ENCODE assay signal across 1 cellular context in the genomic region with DNA sequence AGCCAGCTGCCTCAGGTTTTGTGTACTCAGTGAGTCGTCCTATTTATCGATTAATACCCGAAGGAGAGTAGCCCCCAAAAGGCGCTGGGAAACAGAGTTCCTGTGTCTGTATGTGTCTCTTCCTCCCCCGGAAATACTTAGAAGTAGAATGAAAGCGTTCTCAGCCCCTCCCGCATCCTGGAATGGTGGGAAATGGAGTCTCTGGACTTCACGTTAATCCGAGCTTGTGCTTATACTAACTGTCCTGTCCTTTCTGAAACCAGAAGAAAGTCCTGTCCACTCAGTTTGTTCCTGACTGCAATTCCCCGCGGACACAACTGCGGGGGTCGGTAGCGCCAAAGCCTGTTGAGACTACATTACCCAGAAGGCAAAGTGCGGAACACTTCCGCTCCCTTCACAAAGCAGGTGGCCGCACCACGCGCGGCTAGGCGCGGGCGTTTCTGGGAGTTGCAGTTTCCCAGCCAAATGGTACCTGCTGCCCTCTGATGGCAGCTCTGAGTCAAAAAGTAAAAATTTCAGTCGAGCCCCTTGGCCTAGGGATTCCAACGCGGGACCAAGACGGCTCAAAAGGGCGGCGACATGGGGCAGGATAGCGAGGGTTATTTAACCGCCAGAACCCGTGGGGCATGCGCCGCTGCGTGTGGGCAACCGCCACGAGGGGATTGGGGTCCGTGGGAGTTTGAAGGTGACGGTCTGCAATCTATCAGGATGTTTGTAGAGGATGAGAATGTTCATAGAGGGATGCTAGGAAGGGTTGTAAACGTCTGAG.
TF ChIP-seq lines count a peak whose summit lies in the region.

No MANE protein-coding gene starts in this region.

TF ChIP-seq in K562, 482 proteins besides CTCF, POLR2A, EP300 and RAD21 (continued from another document and continues in another):
- TF ChIP-seq, protein P1, sequence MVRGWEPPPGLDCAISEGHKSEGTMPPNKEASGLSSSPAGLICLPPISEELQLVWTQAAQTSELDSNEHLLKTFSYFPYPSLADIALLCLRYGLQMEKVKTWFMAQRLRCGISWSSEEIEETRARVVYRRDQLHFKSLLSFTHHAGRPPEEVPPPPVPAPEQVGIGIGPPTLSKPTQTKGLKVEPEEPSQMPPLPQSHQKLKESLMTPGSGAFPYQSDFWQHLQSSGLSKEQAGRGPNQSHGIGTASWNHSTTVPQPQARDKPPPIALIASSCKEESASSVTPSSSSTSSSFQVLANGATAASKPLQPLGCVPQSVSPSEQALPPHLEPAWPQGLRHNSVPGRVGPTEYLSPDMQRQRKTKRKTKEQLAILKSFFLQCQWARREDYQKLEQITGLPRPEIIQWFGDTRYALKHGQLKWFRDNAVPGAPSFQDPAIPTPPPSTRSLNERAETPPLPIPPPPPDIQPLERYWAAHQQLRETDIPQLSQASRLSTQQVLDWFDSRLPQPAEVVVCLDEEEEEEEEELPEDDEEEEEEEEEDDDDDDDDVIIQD (CRISPR knock-in tag; IDR thresholded peaks at IDR 0.05), result no peak
- TF ChIP-seq DMBX1 (CRISPR knock-in tag; IDR thresholded peaks at IDR 0.05; ENCODE audit: borderline replicate concordance), result peak; percentile 86; the same call in 1 of the 2 replicates
- peak; percentile 53 for TF ChIP-seq ZNF239 (CRISPR knock-in tag; IDR thresholded peaks at IDR 0.05)
- no peak for TF ChIP-seq TAF7 (tag; IDR thresholded peaks at IDR 0.05)
- no peak for TF ChIP-seq NFIC (IDR thresholded peaks at IDR 0.05)
- TF ChIP-seq HCFC1 (IDR thresholded peaks at IDR 0.05; ENCODE audit: low read depth, low read length), result peak; percentile 99
- TF ChIP-seq, protein P2, sequence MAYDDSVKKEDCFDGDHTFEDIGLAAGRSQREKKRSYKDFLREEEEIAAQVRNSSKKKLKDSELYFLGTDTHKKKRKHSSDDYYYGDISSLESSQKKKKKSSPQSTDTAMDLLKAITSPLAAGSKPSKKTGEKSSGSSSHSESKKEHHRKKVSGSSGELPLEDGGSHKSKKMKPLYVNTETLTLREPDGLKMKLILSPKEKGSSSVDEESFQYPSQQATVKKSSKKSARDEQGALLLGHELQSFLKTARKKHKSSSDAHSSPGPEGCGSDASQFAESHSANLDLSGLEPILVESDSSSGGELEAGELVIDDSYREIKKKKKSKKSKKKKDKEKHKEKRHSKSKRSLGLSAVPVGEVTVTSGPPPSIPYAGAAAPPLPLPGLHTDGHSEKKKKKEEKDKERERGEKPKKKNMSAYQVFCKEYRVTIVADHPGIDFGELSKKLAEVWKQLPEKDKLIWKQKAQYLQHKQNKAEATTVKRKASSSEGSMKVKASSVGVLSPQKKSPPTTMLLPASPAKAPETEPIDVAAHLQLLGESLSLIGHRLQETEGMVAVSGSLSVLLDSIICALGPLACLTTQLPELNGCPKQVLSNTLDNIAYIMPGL (CRISPR knock-in tag; IDR thresholded peaks at IDR 0.05), result peak; percentile 37; the same call in 1 of the 2 replicates
- no peak for TF ChIP-seq U2AF1 (optimal IDR thresholded peaks at IDR 0.05; ENCODE audit: low read depth, low read length)
- 0 out of 2 replicates have a peak, but pooled peaks have one; percentile 25 for TF ChIP-seq HIVEP1 (CRISPR knock-in tag; IDR thresholded peaks at IDR 0.05)
- TF ChIP-seq SMAD1 (IDR thresholded peaks at IDR 0.05; ENCODE audit: low read depth, low read length, partially characterized antibody), result peak; percentile 45
- no peak for TF ChIP-seq PCBP2 (IDR thresholded peaks at IDR 0.05; ENCODE audit: low read depth, low read length, poor library complexity, severe bottlenecking)
- TF ChIP-seq, protein P3, sequence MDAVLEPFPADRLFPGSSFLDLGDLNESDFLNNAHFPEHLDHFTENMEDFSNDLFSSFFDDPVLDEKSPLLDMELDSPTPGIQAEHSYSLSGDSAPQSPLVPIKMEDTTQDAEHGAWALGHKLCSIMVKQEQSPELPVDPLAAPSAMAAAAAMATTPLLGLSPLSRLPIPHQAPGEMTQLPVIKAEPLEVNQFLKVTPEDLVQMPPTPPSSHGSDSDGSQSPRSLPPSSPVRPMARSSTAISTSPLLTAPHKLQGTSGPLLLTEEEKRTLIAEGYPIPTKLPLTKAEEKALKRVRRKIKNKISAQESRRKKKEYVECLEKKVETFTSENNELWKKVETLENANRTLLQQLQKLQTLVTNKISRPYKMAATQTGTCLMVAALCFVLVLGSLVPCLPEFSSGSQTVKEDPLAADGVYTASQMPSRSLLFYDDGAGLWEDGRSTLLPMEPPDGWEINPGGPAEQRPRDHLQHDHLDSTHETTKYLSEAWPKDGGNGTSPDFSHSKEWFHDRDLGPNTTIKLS (IDR thresholded peaks at IDR 0.05; ENCODE audit: borderline replicate concordance, low read depth), result peak; percentile 94
- no peak for TF ChIP-seq CAMTA2 (CRISPR knock-in tag; conservative IDR thresholded peaks at IDR 0.05)
- no peak for TF ChIP-seq PHF21A (IDR thresholded peaks at IDR 0.05; ENCODE audit: borderline replicate concordance, low read depth)
- TF ChIP-seq CBFA2T2 (conservative IDR thresholded peaks at IDR 0.05), result peak; percentile 64
- no peak for TF ChIP-seq GATAD2A (IDR thresholded peaks at IDR 0.05)
- TF ChIP-seq, protein P4, sequence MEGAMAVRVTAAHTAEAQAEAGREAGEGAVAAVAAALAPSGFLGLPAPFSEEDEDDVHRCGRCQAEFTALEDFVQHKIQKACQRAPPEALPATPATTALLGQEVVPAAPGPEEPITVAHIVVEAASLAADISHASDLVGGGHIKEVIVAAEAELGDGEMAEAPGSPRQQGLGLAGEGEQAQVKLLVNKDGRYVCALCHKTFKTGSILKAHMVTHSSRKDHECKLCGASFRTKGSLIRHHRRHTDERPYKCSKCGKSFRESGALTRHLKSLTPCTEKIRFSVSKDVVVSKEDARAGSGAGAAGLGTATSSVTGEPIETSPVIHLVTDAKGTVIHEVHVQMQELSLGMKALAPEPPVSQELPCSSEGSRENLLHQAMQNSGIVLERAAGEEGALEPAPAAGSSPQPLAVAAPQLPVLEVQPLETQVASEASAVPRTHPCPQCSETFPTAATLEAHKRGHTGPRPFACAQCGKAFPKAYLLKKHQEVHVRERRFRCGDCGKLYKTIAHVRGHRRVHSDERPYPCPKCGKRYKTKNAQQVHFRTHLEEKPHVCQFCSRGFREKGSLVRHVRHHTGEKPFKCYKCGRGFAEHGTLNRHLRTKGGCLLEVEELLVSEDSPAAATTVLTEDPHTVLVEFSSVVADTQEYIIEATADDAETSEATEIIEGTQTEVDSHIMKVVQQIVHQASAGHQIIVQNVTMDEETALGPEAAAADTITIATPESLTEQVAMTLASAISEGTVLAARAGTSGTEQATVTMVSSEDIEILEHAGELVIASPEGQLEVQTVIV (CRISPR knock-in tag; IDR thresholded peaks at IDR 0.05; ENCODE audit: borderline replicate concordance), result no peak
- TF ChIP-seq, protein P5, sequence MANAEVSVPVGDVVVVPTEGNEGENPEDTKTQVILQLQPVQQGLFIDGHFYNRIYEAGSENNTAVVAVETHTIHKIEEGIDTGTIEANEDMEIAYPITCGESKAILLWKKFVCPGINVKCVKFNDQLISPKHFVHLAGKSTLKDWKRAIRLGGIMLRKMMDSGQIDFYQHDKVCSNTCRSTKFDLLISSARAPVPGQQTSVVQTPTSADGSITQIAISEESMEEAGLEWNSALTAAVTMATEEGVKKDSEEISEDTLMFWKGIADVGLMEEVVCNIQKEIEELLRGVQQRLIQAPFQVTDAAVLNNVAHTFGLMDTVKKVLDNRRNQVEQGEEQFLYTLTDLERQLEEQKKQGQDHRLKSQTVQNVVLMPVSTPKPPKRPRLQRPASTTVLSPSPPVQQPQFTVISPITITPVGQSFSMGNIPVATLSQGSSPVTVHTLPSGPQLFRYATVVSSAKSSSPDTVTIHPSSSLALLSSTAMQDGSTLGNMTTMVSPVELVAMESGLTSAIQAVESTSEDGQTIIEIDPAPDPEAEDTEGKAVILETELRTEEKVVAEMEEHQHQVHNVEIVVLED (CRISPR knock-in tag; IDR thresholded peaks at IDR 0.05), result peak; percentile 82
- TF ChIP-seq ZNF830 (CRISPR knock-in tag; IDR thresholded peaks at IDR 0.05), result no peak
- TF ChIP-seq, protein P6, sequence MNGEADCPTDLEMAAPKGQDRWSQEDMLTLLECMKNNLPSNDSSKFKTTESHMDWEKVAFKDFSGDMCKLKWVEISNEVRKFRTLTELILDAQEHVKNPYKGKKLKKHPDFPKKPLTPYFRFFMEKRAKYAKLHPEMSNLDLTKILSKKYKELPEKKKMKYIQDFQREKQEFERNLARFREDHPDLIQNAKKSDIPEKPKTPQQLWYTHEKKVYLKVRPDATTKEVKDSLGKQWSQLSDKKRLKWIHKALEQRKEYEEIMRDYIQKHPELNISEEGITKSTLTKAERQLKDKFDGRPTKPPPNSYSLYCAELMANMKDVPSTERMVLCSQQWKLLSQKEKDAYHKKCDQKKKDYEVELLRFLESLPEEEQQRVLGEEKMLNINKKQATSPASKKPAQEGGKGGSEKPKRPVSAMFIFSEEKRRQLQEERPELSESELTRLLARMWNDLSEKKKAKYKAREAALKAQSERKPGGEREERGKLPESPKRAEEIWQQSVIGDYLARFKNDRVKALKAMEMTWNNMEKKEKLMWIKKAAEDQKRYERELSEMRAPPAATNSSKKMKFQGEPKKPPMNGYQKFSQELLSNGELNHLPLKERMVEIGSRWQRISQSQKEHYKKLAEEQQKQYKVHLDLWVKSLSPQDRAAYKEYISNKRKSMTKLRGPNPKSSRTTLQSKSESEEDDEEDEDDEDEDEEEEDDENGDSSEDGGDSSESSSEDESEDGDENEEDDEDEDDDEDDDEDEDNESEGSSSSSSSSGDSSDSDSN (IDR thresholded peaks at IDR 0.05; ENCODE audit: borderline replicate concordance in 1 of 2, low read depth in 2 of 2, low read length in 2 of 2), result no peak
- no peak; a peak in 1 of 4 replicates for TF ChIP-seq FOXK2 (conservative IDR thresholded peaks at IDR 0.05 in 1 of 2, IDR thresholded peaks at IDR 0.05 in 1 of 2; ENCODE audit: low read depth in 2 of 2)
- TF ChIP-seq, protein P7, sequence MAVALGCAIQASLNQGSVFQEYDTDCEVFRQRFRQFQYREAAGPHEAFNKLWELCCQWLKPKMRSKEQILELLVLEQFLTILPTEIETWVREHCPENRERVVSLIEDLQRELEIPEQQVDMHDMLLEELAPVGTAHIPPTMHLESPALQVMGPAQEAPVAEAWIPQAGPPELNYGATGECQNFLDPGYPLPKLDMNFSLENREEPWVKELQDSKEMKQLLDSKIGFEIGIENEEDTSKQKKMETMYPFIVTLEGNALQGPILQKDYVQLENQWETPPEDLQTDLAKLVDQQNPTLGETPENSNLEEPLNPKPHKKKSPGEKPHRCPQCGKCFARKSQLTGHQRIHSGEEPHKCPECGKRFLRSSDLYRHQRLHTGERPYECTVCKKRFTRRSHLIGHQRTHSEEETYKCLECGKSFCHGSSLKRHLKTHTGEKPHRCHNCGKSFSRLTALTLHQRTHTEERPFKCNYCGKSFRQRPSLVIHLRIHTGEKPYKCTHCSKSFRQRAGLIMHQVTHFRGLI (CRISPR knock-in tag; IDR thresholded peaks at IDR 0.05), result no peak
- TF ChIP-seq CSDE1 (IDR thresholded peaks at IDR 0.05), result no peak
- TF ChIP-seq, protein P8, sequence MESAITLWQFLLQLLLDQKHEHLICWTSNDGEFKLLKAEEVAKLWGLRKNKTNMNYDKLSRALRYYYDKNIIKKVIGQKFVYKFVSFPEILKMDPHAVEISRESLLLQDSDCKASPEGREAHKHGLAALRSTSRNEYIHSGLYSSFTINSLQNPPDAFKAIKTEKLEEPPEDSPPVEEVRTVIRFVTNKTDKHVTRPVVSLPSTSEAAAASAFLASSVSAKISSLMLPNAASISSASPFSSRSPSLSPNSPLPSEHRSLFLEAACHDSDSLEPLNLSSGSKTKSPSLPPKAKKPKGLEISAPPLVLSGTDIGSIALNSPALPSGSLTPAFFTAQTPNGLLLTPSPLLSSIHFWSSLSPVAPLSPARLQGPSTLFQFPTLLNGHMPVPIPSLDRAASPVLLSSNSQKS (CRISPR knock-in tag; IDR thresholded peaks at IDR 0.05), result peak; percentile 23; the same call in 1 of the 2 replicates
- TF ChIP-seq CREB1 (IDR thresholded peaks at IDR 0.05), result peak; percentile 78
- TF ChIP-seq CREB1 (CRISPR knock-in tag; IDR thresholded peaks at IDR 0.05), result peak; percentile 74; the same call in 1 of the 2 replicates
- 0 out of 2 replicates have a peak, but pooled peaks have one; percentile 47 for TF ChIP-seq TARDBP (IDR thresholded peaks at IDR 0.05)
- TF ChIP-seq, protein P9, sequence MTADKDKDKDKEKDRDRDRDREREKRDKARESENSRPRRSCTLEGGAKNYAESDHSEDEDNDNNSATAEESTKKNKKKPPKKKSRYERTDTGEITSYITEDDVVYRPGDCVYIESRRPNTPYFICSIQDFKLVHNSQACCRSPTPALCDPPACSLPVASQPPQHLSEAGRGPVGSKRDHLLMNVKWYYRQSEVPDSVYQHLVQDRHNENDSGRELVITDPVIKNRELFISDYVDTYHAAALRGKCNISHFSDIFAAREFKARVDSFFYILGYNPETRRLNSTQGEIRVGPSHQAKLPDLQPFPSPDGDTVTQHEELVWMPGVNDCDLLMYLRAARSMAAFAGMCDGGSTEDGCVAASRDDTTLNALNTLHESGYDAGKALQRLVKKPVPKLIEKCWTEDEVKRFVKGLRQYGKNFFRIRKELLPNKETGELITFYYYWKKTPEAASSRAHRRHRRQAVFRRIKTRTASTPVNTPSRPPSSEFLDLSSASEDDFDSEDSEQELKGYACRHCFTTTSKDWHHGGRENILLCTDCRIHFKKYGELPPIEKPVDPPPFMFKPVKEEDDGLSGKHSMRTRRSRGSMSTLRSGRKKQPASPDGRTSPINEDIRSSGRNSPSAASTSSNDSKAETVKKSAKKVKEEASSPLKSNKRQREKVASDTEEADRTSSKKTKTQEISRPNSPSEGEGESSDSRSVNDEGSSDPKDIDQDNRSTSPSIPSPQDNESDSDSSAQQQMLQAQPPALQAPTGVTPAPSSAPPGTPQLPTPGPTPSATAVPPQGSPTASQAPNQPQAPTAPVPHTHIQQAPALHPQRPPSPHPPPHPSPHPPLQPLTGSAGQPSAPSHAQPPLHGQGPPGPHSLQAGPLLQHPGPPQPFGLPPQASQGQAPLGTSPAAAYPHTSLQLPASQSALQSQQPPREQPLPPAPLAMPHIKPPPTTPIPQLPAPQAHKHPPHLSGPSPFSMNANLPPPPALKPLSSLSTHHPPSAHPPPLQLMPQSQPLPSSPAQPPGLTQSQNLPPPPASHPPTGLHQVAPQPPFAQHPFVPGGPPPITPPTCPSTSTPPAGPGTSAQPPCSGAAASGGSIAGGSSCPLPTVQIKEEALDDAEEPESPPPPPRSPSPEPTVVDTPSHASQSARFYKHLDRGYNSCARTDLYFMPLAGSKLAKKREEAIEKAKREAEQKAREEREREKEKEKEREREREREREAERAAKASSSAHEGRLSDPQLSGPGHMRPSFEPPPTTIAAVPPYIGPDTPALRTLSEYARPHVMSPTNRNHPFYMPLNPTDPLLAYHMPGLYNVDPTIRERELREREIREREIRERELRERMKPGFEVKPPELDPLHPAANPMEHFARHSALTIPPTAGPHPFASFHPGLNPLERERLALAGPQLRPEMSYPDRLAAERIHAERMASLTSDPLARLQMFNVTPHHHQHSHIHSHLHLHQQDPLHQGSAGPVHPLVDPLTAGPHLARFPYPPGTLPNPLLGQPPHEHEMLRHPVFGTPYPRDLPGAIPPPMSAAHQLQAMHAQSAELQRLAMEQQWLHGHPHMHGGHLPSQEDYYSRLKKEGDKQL (CRISPR knock-in tag; IDR thresholded peaks at IDR 0.05; ENCODE audit: borderline replicate concordance), result no peak
- TF ChIP-seq, protein P10, sequence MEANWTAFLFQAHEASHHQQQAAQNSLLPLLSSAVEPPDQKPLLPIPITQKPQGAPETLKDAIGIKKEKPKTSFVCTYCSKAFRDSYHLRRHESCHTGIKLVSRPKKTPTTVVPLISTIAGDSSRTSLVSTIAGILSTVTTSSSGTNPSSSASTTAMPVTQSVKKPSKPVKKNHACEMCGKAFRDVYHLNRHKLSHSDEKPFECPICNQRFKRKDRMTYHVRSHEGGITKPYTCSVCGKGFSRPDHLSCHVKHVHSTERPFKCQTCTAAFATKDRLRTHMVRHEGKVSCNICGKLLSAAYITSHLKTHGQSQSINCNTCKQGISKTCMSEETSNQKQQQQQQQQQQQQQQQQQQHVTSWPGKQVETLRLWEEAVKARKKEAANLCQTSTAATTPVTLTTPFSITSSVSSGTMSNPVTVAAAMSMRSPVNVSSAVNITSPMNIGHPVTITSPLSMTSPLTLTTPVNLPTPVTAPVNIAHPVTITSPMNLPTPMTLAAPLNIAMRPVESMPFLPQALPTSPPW (CRISPR knock-in tag; IDR thresholded peaks at IDR 0.05), result peak; percentile 89
- TF ChIP-seq TEAD4 (IDR thresholded peaks at IDR 0.05; ENCODE audit: low read length), result no peak
- TF ChIP-seq TEAD4 (CRISPR knock-in tag; IDR thresholded peaks at IDR 0.05; ENCODE audit: borderline replicate concordance), result no peak
